ENCODE assay signal across 9 cellular contexts in the genomic region with DNA sequence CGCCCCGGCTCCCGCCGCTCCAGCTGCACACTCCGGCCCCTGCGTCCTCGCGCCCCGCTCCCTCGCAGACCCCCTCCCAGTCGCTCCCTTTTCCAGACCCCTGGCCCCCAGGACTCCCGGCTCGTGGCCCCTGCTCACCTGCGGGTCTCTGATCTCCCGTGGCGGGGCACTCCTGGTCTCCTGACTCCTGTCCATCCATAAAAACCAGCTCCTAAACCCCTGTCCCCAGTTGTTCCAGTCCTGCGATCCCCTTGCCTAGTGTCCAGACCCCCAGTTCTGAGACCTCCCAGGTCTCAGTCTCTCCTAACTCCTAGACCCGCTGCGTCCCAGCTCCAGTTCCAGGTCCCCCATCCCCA. TPM values are rescaled to one million over a fixed set of nuclear protein-coding genes. Genes with fewer than 3 reads are reported as not detected.
DNase-seq lines count a peak whose midpoint lies in the region; ATAC-seq and TF ChIP-seq lines count a peak whose summit lies in the region.
"Had no signal": no experiment of that assay in that cellular context is flagged by ENCODE, and none has a peak within 500 bp of the region (broad histone marks: within the 10 kb centered on the region; RNA-seq: fewer than 3 reads in every experiment).

No MANE protein-coding gene starts in this region.

- peaks cover 30 to 32% of the 10 kb centered on the region in 2 donors for H3K4me1 Mint-ChIP-seq in immature natural killer cell

- H3K4me3 ChIP-seq in AG04449 (ENCODE audit: low read depth, low read length) = peak overlapping the region; percentile 96
- peak overlapping the region; percentile 91 for H3K4me3 ChIP-seq in HAP-1

- CTCF ChIA-PET in AG04449 (lab: Yijun Ruan, JAX) = interaction anchor here (1.4 to 1.8 kb wide), 2 partner anchors 12 to 118 kb away, joined by 5 read pairs; a partner anchor contains a TSS

- no peaks in the 10 kb centered on the region for H3K36me3 ChIP-seq in HAP-1 (replicated peaks)

- peaks cover 5 to 7% of the 10 kb centered on the region in 2 donors for H3K36me3 Mint-ChIP-seq in activated naive CD4-positive, alpha-beta T cell treated with anti-CD3 and anti-CD28 coated beads, Interleukin-2, amount 50 U/mL, for 72 hours
- peaks cover 0 to 4% (median 0%) of the 10 kb centered on the region in 3 donors for H3K36me3 Mint-ChIP-seq in immature natural killer cell

- H3K27me3 ChIP-seq in HAP-1 (ENCODE audit: low read depth) = no peaks in the 10 kb centered on the region

- no peaks in the 10 kb centered on the region for H3K9me3 Mint-ChIP-seq in activated naive CD4-positive, alpha-beta T cell treated with anti-CD3 and anti-CD28 coated beads, Interleukin-2, amount 50 U/mL, for 72 hours
- no peaks in the 10 kb centered on the region for H3K9me3 Mint-ChIP-seq in immature natural killer cell

- H3K4me1 ChIP-seq in HAP-1 = peaks cover 2% of the 10 kb centered on the region; the same call in 1 of the 2 replicates

- H3K27me3 Mint-ChIP-seq in immature natural killer cell (ENCODE audit: low read depth in 3 of 3) = peaks cover 2 to 7% (median 4%) of the 10 kb centered on the region in 3 donors

- TF ChIP-seq CTCF in AG04449 (IDR thresholded peaks at IDR 0.05; ENCODE audit: insufficient read depth, low read length, missing control alignments) = no peak

- POLR2A ChIA-PET in AG04449 (lab: Yijun Ruan, JAX) = interaction anchor here (0.6 to 1.6 kb wide), 4 partner anchors 18 to 91 kb away, joined by 3 to 9 read pairs (median 4); a partner anchor contains a TSS

- H3K4me3 Mint-ChIP-seq in immature natural killer cell = peak overlapping the region; percentile 91 to 96 (median 93)

- ATAC-seq in activated naive CD4-positive, alpha-beta T cell treated with anti-CD3 and anti-CD28 coated beads, Interleukin-2, amount 50 U/mL, for 72 hours = peak in 1 of 2 donors; percentile 6

- peak overlapping the region; percentile 56 to 97 for H3K27ac Mint-ChIP-seq in activated naive CD4-positive, alpha-beta T cell treated with anti-CD3 and anti-CD28 coated beads, Interleukin-2, amount 50 U/mL, for 72 hours
- peak overlapping the region; percentile 75 to 93 (median 88) for H3K27ac Mint-ChIP-seq in immature natural killer cell

- no peaks in the 10 kb centered on the region for H3K9me3 ChIP-seq in HAP-1

- DNase-seq in AG04449 (ENCODE audit: low read depth, low spot score) (no peak), HAP-1 (ENCODE audit: low spot score in 2 of 2) (no peak), immature natural killer cell (no peak), substantia nigra (lab: John Stamatoyannopoulos, UW) (peak in 4 of 49 donors; percentile 44 to 55 (median 47)), DMS153 treated with DMSO at 0.1 percent for 48 hours (lab: John Stamatoyannopoulos, UW; ENCODE audit: unreplicated experiment) (no peak), OCI-M2 (lab: John Stamatoyannopoulos, UW; ENCODE audit: unreplicated experiment) (no peak), posterior cingulate gyrus (no peak)
- DNase-seq in activated naive CD4-positive, alpha-beta T cell treated with anti-CD3 and anti-CD28 coated beads, Interleukin-2, amount 50 U/mL, for 72 hours (ENCODE audit: low spot score in 2 of 2) = no peak

- peak overlapping the region; percentile 86 for H3K27ac ChIP-seq in substantia nigra (ENCODE audit: low read depth, low read length, poor library complexity, severe bottlenecking)

- in situ Hi-C loops in HAP-1 (cut with MboI; ENCODE audit: low sequenced_read_pairs) = no loop called here

- intact Hi-C loops in posterior cingulate gyrus (cut with DNase I) = loop anchor here (10.0 kb wide), 1 partner anchor 62 kb away; a partner anchor contains a TSS

RNA-seq across cellular contexts. Expression of a gene that starts 0.3 kb away (rescaled TPM):
- total RNA-seq in activated naive CD4-positive, alpha-beta T cell treated with anti-CD3 and anti-CD28 coated beads, Interleukin-2, amount 50 U/mL, for 72 hours = 10 to 100 TPM; 10.5 to 14.8 TPM
- polyA plus RNA-seq in immature natural killer cell = 10 to 100 TPM in 1 of 3 donors, 1 to 10 TPM in 2; 2.4 to 22.8 (median 6.7) TPM

RNA-seq across cellular contexts. Expression of a gene that starts 11.8 kb away (rescaled TPM):
- not detected for total RNA-seq in activated naive CD4-positive, alpha-beta T cell treated with anti-CD3 and anti-CD28 coated beads, Interleukin-2, amount 50 U/mL, for 72 hours
- not detected for polyA plus RNA-seq in immature natural killer cell
- total RNA-seq: glomerular endothelial cell had no signal

RNA-seq across cellular contexts. Expression of a gene that starts 35.0 kb away (rescaled TPM):
- total RNA-seq in activated naive CD4-positive, alpha-beta T cell treated with anti-CD3 and anti-CD28 coated beads, Interleukin-2, amount 50 U/mL, for 72 hours = 10 to 100 TPM; 16.5 to 24.5 TPM
- 1 to 10 TPM in 1 of 3 donors, not detected in 2; 1.9 TPM for polyA plus RNA-seq in immature natural killer cell
